1 cellular context compared by ENCODE assay signal in genomic region chr12:3912863-3913262, GRCh38.
TF ChIP-seq lines count a peak whose summit lies in the region.

No MANE protein-coding gene starts in this region.

TF ChIP-seq in H1, 55 proteins besides CTCF, POLR2A, EP300 and RAD21:
- TF ChIP-seq CBX5 (IDR thresholded peaks at IDR 0.05; ENCODE audit: low read depth, low read length) = no peak
- no peak for TF ChIP-seq FOSL1 (IDR thresholded peaks at IDR 0.05; ENCODE audit: insufficient read depth, low read depth, low read length)
- peak; percentile 64; the same call in 1 of the 2 replicates for TF ChIP-seq KDM1A (IDR thresholded peaks at IDR 0.05; ENCODE audit: borderline replicate concordance, low read length)
- TF ChIP-seq SAP30 (IDR thresholded peaks at IDR 0.05; ENCODE audit: insufficient read depth, insufficient replicate concordance, low read length) = no peak
